Comparison of ENCODE assay signal across 27 cellular contexts in the genomic region with DNA sequence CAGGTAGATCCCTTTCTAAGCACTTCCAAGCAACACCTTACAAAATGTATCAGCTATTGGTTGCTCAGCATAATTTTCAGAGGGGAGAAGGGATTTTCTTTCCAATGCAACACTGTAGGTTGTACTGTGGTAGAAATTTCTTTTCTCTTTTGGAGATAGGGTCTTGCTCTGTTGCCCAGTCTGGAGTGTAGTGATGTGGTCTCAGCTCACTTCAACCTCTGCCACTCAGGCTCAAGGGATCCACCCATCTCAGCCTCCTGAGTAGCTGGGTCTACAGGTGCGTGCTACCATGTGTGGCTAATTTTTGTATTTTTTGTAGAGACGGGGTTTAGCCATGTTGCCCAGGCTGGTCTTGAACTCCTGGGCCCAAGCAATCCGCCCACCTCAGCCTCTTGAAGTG. TPM values are rescaled to one million over a fixed set of nuclear protein-coding genes. Genes with fewer than 3 reads are reported as not detected.
"Had no signal": no experiment of that assay in that cellular context is flagged by ENCODE, and none has a peak within 500 bp of the region (broad histone marks: within the 10 kb centered on the region; RNA-seq: fewer than 3 reads in every experiment).

No MANE protein-coding gene starts in this region.

- H3K4me3 Mint-ChIP-seq: immature natural killer cell; nephron progenitor cell; stimulated activated naive B cell treated with anti-CD40 and anti-IgM and Interleukin-4, amounts not matched to agents 10 μg/mL and 1 μg/mL and 100 μg/mL, for 72 hours; stimulated activated naive CD8-positive, alpha-beta T cell treated with anti-CD3 and anti-CD28 coated beads, Interleukin-15, amount 100 ng/mL, for 72 hours had no signal

- H3K4me3 ChIP-seq: dorsolateral prefrontal cortex, esophagus muscularis mucosa, lung, psoas muscle, testis, tibial nerve, upper lobe of right lung had no signal

- H3K36me3 Mint-ChIP-seq: immature natural killer cell; stimulated activated naive B cell treated with anti-CD40 and anti-IgM and Interleukin-4, amounts not matched to agents 10 μg/mL and 1 μg/mL and 100 μg/mL, for 72 hours had no signal

- ATAC-seq: left ventricle myocardium superior; naive thymus-derived CD4-positive, alpha-beta T cell; psoas muscle; sciatic nerve; stimulated activated naive B cell treated with anti-CD40 and anti-IgM and Interleukin-4, amounts not matched to agents 10 μg/mL and 1 μg/mL and 100 μg/mL, for 72 hours; stimulated activated naive CD8-positive, alpha-beta T cell treated with anti-CD3 and anti-CD28 coated beads, Interleukin-15, amount 100 ng/mL, for 72 hours; upper lobe of right lung had no signal

- H3K4me1 ChIP-seq: esophagus muscularis mucosa, foreskin keratinocyte, psoas muscle, testis, tibial nerve, upper lobe of right lung had no signal

- H3K9me3 ChIP-seq: esophagus muscularis mucosa, psoas muscle, testis, tibial nerve, upper lobe of right lung had no signal

- H3K27ac ChIP-seq: dorsolateral prefrontal cortex, epithelial cell of prostate, esophagus muscularis mucosa, foreskin keratinocyte, psoas muscle, testis, tibial nerve, upper lobe of right lung had no signal

- H3K4me1 Mint-ChIP-seq: immature natural killer cell had no signal

- H3K27me3 ChIP-seq: testis, upper lobe of right lung had no signal

- DNase-seq: cortex of kidney; dorsolateral prefrontal cortex; effector CD8-positive, alpha-beta T cell; immature natural killer cell; left cardiac atrium; left ventricle myocardium superior; naive thymus-derived CD4-positive, alpha-beta T cell; nephron progenitor cell; psoas muscle; retina; stimulated activated CD4-positive, alpha-beta T cell treated with anti-CD3 and anti-CD28 coated beads, Interleukin-2, amount 100 ng/mL, for 24 hours; stimulated activated CD4-positive, alpha-beta T cell treated with anti-CD3 and anti-CD28 coated beads, Interleukin-4, amount 100 ng/mL, for 4 hours; stimulated activated naive B cell treated with anti-CD40 and anti-IgM and Interleukin-4, amounts not matched to agents 10 μg/mL and 1 μg/mL and 100 μg/mL, for 72 hours; stimulated activated naive CD8-positive, alpha-beta T cell treated with anti-CD3 and anti-CD28 coated beads, Interleukin-15, amount 100 ng/mL, for 72 hours; testis; upper lobe of right lung had no signal

- H3K9me3 Mint-ChIP-seq: immature natural killer cell; naive thymus-derived CD4-positive, alpha-beta T cell; nephron progenitor cell; stimulated activated naive B cell treated with anti-CD40 and anti-IgM and Interleukin-4, amounts not matched to agents 10 μg/mL and 1 μg/mL and 100 μg/mL, for 72 hours; stimulated activated naive CD8-positive, alpha-beta T cell treated with anti-CD3 and anti-CD28 coated beads, Interleukin-15, amount 100 ng/mL, for 72 hours had no signal

- H3K36me3 ChIP-seq: esophagus muscularis mucosa, tibial nerve, upper lobe of right lung had no signal

- H3K27me3 Mint-ChIP-seq: stimulated activated naive CD8-positive, alpha-beta T cell treated with anti-CD3 and anti-CD28 coated beads, Interleukin-15, amount 100 ng/mL, for 72 hours had no signal

- H3K27ac Mint-ChIP-seq: immature natural killer cell; naive thymus-derived CD4-positive, alpha-beta T cell; nephron progenitor cell; stimulated activated naive B cell treated with anti-CD40 and anti-IgM and Interleukin-4, amounts not matched to agents 10 μg/mL and 1 μg/mL and 100 μg/mL, for 72 hours; stimulated activated naive CD8-positive, alpha-beta T cell treated with anti-CD3 and anti-CD28 coated beads, Interleukin-15, amount 100 ng/mL, for 72 hours had no signal

RNA-seq across cellular contexts. Expression of gene RAD21L1, which starts 16.3 kb away (rescaled TPM):
- total RNA-seq: esophagus muscularis mucosa, foreskin keratinocyte, left cardiac atrium, left ventricle myocardium superior, omental fat pad, psoas muscle, sciatic nerve, skeletal muscle tissue, subcutaneous adipose tissue, upper lobe of right lung had no signal
- polyA plus RNA-seq: foreskin keratinocyte, immature natural killer cell, keratinocyte, psoas muscle had no signal

RNA-seq across cellular contexts. Expression of gene C20orf202, which starts 38.8 kb away (rescaled TPM):
- total RNA-seq: foreskin keratinocyte, mononuclear cell had no signal
- polyA plus RNA-seq: foreskin keratinocyte, immature natural killer cell, keratinocyte had no signal

RNA-seq across cellular contexts. Expression of gene TMEM74B, which starts 57.3 kb away (rescaled TPM):
- total RNA-seq: mononuclear cell had no signal
- polyA plus RNA-seq: immature natural killer cell had no signal
